10 cellular contexts compared by ENCODE assay signal in genomic region chr1:207088731-207089626, GRCh38. TPM values are rescaled to one million over a fixed set of nuclear protein-coding genes. Genes with fewer than 3 reads are reported as not detected.
DNase-seq lines count a peak whose midpoint lies in the region; ATAC-seq and TF ChIP-seq lines count a peak whose summit lies in the region.
"Had no signal": no experiment of that assay in that cellular context is flagged by ENCODE, and none has a peak within 500 bp of the region (broad histone marks: within the 10 kb centered on the region; RNA-seq: fewer than 3 reads in every experiment).

TSS of gene C4BPB (plus strand) at chr1:207088860. CDS start at chr1:207089532, 672 bp downstream.

- peak; percentile 55 for ATAC-seq in HG03159 (IDR thresholded peaks at IDR 0.05; ENCODE audit: unreplicated experiment)
- ATAC-seq in activated naive CD4-positive, alpha-beta T cell treated with anti-CD3 and anti-CD28 coated beads, Interleukin-2, amount 50 U/mL, for 72 hours: peak; percentile 83 to 85
- no peak for ATAC-seq in HG02798 (IDR thresholded peaks at IDR 0.05; ENCODE audit: poor library complexity, unreplicated experiment)
- no peak for ATAC-seq in GM21423 (IDR thresholded peaks at IDR 0.05; ENCODE audit: unreplicated experiment)

- H3K4me3 ChIP-seq in Caco-2 (ENCODE audit: low read depth, low read length): peak within 1 kb of the TSS; percentile 43

- no peaks in the 10 kb centered on the region for H3K9me3 Mint-ChIP-seq in Caco-2 (ENCODE audit: unreplicated experiment)
- H3K9me3 Mint-ChIP-seq in activated naive CD4-positive, alpha-beta T cell treated with anti-CD3 and anti-CD28 coated beads, Interleukin-2, amount 50 U/mL, for 72 hours: no peaks in the 10 kb centered on the region

- peak within 1 kb of the TSS; percentile 84 for H3K4me3 Mint-ChIP-seq in Caco-2 (ENCODE audit: unreplicated experiment)

- peak within 1 kb of the TSS; percentile 89 for H3K27ac Mint-ChIP-seq in Caco-2 (ENCODE audit: unreplicated experiment)
- peak within 1 kb of the TSS; percentile 89 to 90 for H3K27ac Mint-ChIP-seq in activated naive CD4-positive, alpha-beta T cell treated with anti-CD3 and anti-CD28 coated beads, Interleukin-2, amount 50 U/mL, for 72 hours

- POLR2A ChIA-PET in Caco-2 (lab: Charles Lee): interaction anchor here (0.7 to 3.4 kb wide), 4 partner anchors 36 to 233 kb away, joined by 3 to 21 read pairs (median 7); partner anchors contain the start of genes CD55 and PFKFB2

- peak; percentile 58 to 66 for DNase-seq in Caco-2
- DNase-seq in activated naive CD4-positive, alpha-beta T cell treated with anti-CD3 and anti-CD28 coated beads, Interleukin-2, amount 50 U/mL, for 72 hours (ENCODE audit: low spot score in 2 of 2): no peak
- DNase-seq in mucosa of gallbladder (ENCODE audit: low spot score): peak; percentile 74
- no peak for DNase-seq in mesenteric fat pad (ENCODE audit: low spot score)
- no peak for DNase-seq in OCI-M2 (lab: John Stamatoyannopoulos, UW; ENCODE audit: unreplicated experiment)
- DNase-seq: effector CD4-positive, alpha-beta T cell; NCI-H1105 had no signal

- peaks cover 76% of the 10 kb centered on the region for H3K4me1 ChIP-seq in Caco-2

- no peaks in the 10 kb centered on the region; the same call in 1 of the 2 replicates for H3K36me3 ChIP-seq in Caco-2 (ENCODE audit: control insufficient read depth, insufficient read depth, low read length)

- H3K27me3 Mint-ChIP-seq in Caco-2 (ENCODE audit: insufficient read depth, unreplicated experiment): no peaks in the 10 kb centered on the region

- H3K4me1 Mint-ChIP-seq in Caco-2 (ENCODE audit: low read depth, unreplicated experiment): peaks cover 52% of the 10 kb centered on the region

- CTCF ChIA-PET in Caco-2 (lab: Charles Lee): interaction anchor here (1.2 to 1.4 kb wide), 2 partner anchors 233 to 316 kb away, joined by 3 to 4 read pairs; partner anchors contain the start of gene CD55

- TF ChIP-seq CTCF in Caco-2 (IDR thresholded peaks at IDR 0.05; ENCODE audit: insufficient read depth in 1 of 2, low read depth in 1 of 2, low read length in 1 of 2, severe bottlenecking in 1 of 2, unreplicated experiment in 1 of 2): no peak

- H3K27me3 ChIP-seq in Caco-2 (replicated peaks; ENCODE audit: control insufficient read depth, insufficient read depth, low read length): no peaks in the 10 kb centered on the region

- intact Hi-C loops in Caco-2 (cut with micrococcal nuclease; ENCODE audit: unreplicated experiment): loop anchor here (1.0 to 2.0 kb wide), 6 partner anchors 14 to 232 kb away; partner anchors contain the start of genes CD55 and YOD1

- H3K36me3 Mint-ChIP-seq in Caco-2 (ENCODE audit: insufficient read depth, unreplicated experiment): peaks cover 19% of the 10 kb centered on the region
- H3K36me3 Mint-ChIP-seq in activated naive CD4-positive, alpha-beta T cell treated with anti-CD3 and anti-CD28 coated beads, Interleukin-2, amount 50 U/mL, for 72 hours: no peaks in the 10 kb centered on the region

- H3K9me3 ChIP-seq in Caco-2: no peaks in the 10 kb centered on the region

- TSS peak; percentile 83 for BruUV-seq in Caco-2 (replicated peaks; lab: Mats Ljungman, UMichigan)

RNA-seq across cellular contexts. Expression of gene C4BPB, which starts in this region (rescaled TPM):
- total RNA-seq in Caco-2 (2022): 93.0 and 99.8 TPM in 2 replicates
- total RNA-seq in activated naive CD4-positive, alpha-beta T cell treated with anti-CD3 and anti-CD28 coated beads, Interleukin-2, amount 50 U/mL, for 72 hours: 1 to 10 TPM; 8.3 to 8.9 TPM
- total RNA-seq in mucosa of gallbladder: 4.1 TPM
- total RNA-seq in mesenteric fat pad: 2.6 TPM

Comparison
In these comparisons a context has a peak if more than half of its experiments do, and no peak if none do; other contexts are left out.
1. DNase-seq: peak in Caco-2 (2 of 2) and mucosa of gallbladder (single experiment); none in activated naive CD4-positive, alpha-beta T cell treated with anti-CD3 and anti-CD28 coated beads, Interleukin-2, amount 50 U/mL, for 72 hours (0 of 2), mesenteric fat pad (single experiment) and OCI-M2 (single experiment).
2. ATAC-seq: peak in HG03159 (single experiment) and activated naive CD4-positive, alpha-beta T cell treated with anti-CD3 and anti-CD28 coated beads, Interleukin-2, amount 50 U/mL, for 72 hours (2 of 2); none in HG02798 (single experiment) and GM21423 (single experiment).